ENCODE assay signal across 26 cellular contexts in the genomic region with DNA sequence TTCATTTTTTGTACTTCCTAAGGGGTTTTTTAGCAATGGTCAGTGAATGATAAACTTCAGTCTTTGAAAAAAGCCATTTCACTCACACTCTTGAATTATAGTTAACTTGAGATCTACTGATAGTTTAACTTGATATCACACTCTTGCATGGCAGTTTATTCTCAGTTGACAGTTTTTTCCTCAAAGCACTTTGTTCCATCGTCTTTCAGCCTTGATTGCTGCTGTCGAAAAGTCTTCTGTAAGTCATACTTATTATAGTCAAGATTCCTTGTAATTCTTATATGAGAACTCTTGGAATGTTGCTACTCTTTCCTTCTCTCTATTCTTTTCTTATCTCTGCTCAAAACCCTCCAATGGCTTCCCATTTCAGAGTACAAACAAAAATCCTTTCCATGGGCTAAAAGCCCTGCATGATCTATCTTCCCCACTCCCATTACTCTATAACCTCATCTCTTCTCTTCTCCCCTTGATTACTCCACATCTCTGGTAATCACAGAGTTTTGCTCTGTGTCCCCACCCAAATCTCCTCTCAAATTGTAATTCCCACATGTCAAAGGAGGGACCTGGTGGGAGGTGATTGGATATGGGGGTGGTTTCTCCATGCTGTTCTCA.
"Had no signal": no experiment of that assay in that cellular context is flagged by ENCODE, and none has a peak within 500 bp of the region (broad histone marks: within the 10 kb centered on the region; RNA-seq: fewer than 3 reads in every experiment).

No MANE protein-coding gene starts in this region.

- H3K9me3 ChIP-seq: pancreas, prostate gland had no signal

- H3K27ac Mint-ChIP-seq: activated CD4-positive, alpha-beta T cell treated with anti-CD3 and anti-CD28 coated beads for 36 hours; activated CD8-positive, alpha-beta memory T cell treated with anti-CD3 and anti-CD28 coated beads, Interleukin-2, amount 10 ng/mL, durations not matched to agents 7 days and 5 days; activated CD8-positive, alpha-beta T cell treated with anti-CD3 and anti-CD28 coated beads, Interleukin-2, amount 10 ng/mL, durations not matched to agents 7 days and 5 days; activated naive CD4-positive, alpha-beta T cell treated with anti-CD3 and anti-CD28 coated beads, Interleukin-2, amount 50 U/mL, for 72 hours; activated T-helper 2 cell treated with anti-CD3 and anti-CD28 coated beads, Interferon-gamma antibody, Interleukin-2, Interleukin-4, amounts not matched to agents 10 μg/mL and 5 μg/mL and 100 μg/mL, durations not matched to agents 14 hours and 24 hours and 36 hours; effector memory CD8-positive, alpha-beta T cell; mesothelial cell of epicardium; naive B cell; nephron progenitor cell; T-helper 17 cell had no signal

- H3K4me3 Mint-ChIP-seq: activated CD4-positive, alpha-beta T cell treated with anti-CD3 and anti-CD28 coated beads for 36 hours; activated CD8-positive, alpha-beta memory T cell treated with anti-CD3 and anti-CD28 coated beads, Interleukin-2, amount 10 ng/mL, durations not matched to agents 7 days and 5 days; activated CD8-positive, alpha-beta T cell treated with anti-CD3 and anti-CD28 coated beads, Interleukin-2, amount 10 ng/mL, durations not matched to agents 7 days and 5 days; effector memory CD8-positive, alpha-beta T cell; mesothelial cell of epicardium; naive B cell; nephron progenitor cell; T-helper 17 cell had no signal

- ATAC-seq: activated CD8-positive, alpha-beta memory T cell treated with anti-CD3 and anti-CD28 coated beads, Interleukin-2, amount 10 ng/mL, durations not matched to agents 7 days and 5 days; activated CD8-positive, alpha-beta T cell treated with anti-CD3 and anti-CD28 coated beads, Interleukin-2, amount 10 ng/mL, durations not matched to agents 7 days and 5 days; effector memory CD8-positive, alpha-beta T cell; left colon; pancreas; T-helper 17 cell had no signal

- H3K27me3 Mint-ChIP-seq: activated CD4-positive, alpha-beta T cell treated with anti-CD3 and anti-CD28 coated beads for 36 hours; activated CD8-positive, alpha-beta memory T cell treated with anti-CD3 and anti-CD28 coated beads, Interleukin-2, amount 10 ng/mL, durations not matched to agents 7 days and 5 days; effector memory CD8-positive, alpha-beta T cell; naive B cell; T-helper 17 cell had no signal

- H3K4me3 ChIP-seq: cardiac muscle cell, pancreas, prostate gland, transverse colon had no signal

- H3K36me3 ChIP-seq: cardiac muscle cell, pancreas, prostate gland, transverse colon had no signal

- H3K27ac ChIP-seq: cardiac muscle cell, pancreas, prostate gland, transverse colon had no signal

- FAIRE-seq: kidney, pancreas had no signal

- H3K4me1 ChIP-seq: pancreas, prostate gland, transverse colon had no signal

- H3K4me1 Mint-ChIP-seq: activated CD8-positive, alpha-beta memory T cell treated with anti-CD3 and anti-CD28 coated beads, Interleukin-2, amount 10 ng/mL, durations not matched to agents 7 days and 5 days; mesothelial cell of epicardium; nephron progenitor cell had no signal

- H3K27me3 ChIP-seq: cardiac muscle cell, pancreas, transverse colon had no signal

- DNase-seq: activated CD4-positive, alpha-beta T cell treated with anti-CD3 and anti-CD28 coated beads for 36 hours; activated CD4-positive, CD25-positive, alpha-beta regulatory T cell; activated CD8-positive, alpha-beta memory T cell treated with anti-CD3 and anti-CD28 coated beads, Interleukin-2, amount 10 ng/mL, durations not matched to agents 7 days and 5 days; activated CD8-positive, alpha-beta T cell treated with anti-CD3 and anti-CD28 coated beads, Interleukin-2, amount 10 ng/mL, durations not matched to agents 7 days and 5 days; activated naive CD4-positive, alpha-beta T cell; activated T-cell treated with anti-CD3 and anti-CD28 coated beads, Interleukin-2, amount 50 U/mL, for 48 hours; cortex of kidney; effector memory CD8-positive, alpha-beta T cell; foreskin fibroblast; head of caudate nucleus; hippocampal formation; kidney; left colon; naive B cell; nephron progenitor cell; pancreas; stimulated activated CD4-positive, alpha-beta T cell treated with anti-CD3 and anti-CD28 coated beads, Interleukin-15, amount 100 ng/mL, for 24 hours; stimulated activated CD4-positive, alpha-beta T cell treated with anti-CD3 and anti-CD28 coated beads, Interleukin-2, amount 100 ng/mL, for 24 hours; stimulated activated naive CD4-positive, alpha-beta T cell treated with Interleukin-2 at 50 U/mL for 16 hours; T-helper 17 cell; transverse colon had no signal
